ENCODE assay signal across 1 cellular context in the genomic region with DNA sequence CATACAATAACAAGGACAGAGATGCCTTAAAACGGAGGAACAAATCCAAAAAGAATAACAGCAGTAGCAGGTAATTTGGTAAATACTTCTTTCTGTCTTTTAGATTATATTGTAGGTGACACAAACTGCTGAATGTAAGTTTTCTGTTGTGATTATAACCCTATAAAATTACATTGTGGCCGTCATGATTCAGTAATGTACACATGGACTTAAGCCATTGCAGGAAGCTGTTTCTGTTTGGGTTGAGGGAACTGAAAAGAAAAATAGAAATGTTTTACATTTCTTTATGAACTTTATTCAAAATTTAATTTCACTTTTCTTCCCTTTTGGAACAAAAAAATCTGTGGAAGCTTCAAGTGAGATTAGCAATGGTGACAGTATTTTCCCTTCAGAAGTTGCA.
TF ChIP-seq lines count a peak whose summit lies in the region.

No MANE protein-coding gene starts in this region.

TF ChIP-seq in GM23338, 12 proteins besides CTCF, POLR2A, EP300 and RAD21 (continued from another document):
- no peak for TF ChIP-seq ZNF462 (CRISPR knock-in tag; IDR thresholded peaks at IDR 0.05)
- TF ChIP-seq CREB1 (CRISPR knock-in tag; IDR thresholded peaks at IDR 0.05; ENCODE audit: low read depth), result no peak
- TF ChIP-seq JUNB (IDR thresholded peaks at IDR 0.05; ENCODE audit: unreplicated experiment), result no peak
